In genomic region chr10:130037169-130037661, GRCh38 we compare ENCODE assay signal across 24 cellular contexts.
"Had no signal": no experiment of that assay in that cellular context is flagged by ENCODE, and none has a peak within 500 bp of the region (broad histone marks: within the 10 kb centered on the region; RNA-seq: fewer than 3 reads in every experiment).

No MANE protein-coding gene starts in this region.

- H3K27me3 ChIP-seq: esophagus squamous epithelium, ovary, testis, tibial nerve had no signal

- H3K27ac ChIP-seq: esophagus squamous epithelium, gastroesophageal sphincter, left ventricle myocardium inferior, ovary, testis, tibial nerve had no signal

- H3K9me3 Mint-ChIP-seq: dendritic cell treated with granulocyte-macrophage colony-stimulating factor and Interleukin-4, amounts not matched to agents 40 ng/mL and 50 ng/mL, for 4 days; effector memory CD8-positive, alpha-beta T cell; neural crest cell; stimulated activated memory B cell treated with anti-CD40 and anti-IgM and Interleukin-4, amounts not matched to agents 10 μg/mL and 1 μg/mL and 100 μg/mL, for 72 hours; stimulated activated naive CD8-positive, alpha-beta T cell treated with anti-CD3 and anti-CD28 coated beads, Interleukin-15, Interleukin-2, amounts not matched to agents 100 ng/mL and 50 ng/mL, for 24 hours had no signal

- H3K9me3 ChIP-seq: esophagus squamous epithelium, gastroesophageal sphincter, ovary, testis, tibial nerve had no signal

- H3K36me3 Mint-ChIP-seq: stimulated activated memory B cell treated with anti-CD40 and anti-IgM and Interleukin-4, amounts not matched to agents 10 μg/mL and 1 μg/mL and 100 μg/mL, for 72 hours had no signal

- ATAC-seq: effector memory CD8-positive, alpha-beta T cell; gastroesophageal sphincter; left cardiac atrium; naive thymus-derived CD8-positive, alpha-beta T cell; right cardiac atrium; stimulated activated memory B cell treated with anti-CD40 and anti-IgM and Interleukin-4, amounts not matched to agents 10 μg/mL and 1 μg/mL and 100 μg/mL, for 72 hours had no signal

- H3K4me1 Mint-ChIP-seq: naive thymus-derived CD8-positive, alpha-beta T cell; neural crest cell; stimulated activated memory B cell treated with anti-CD40 and anti-IgM and Interleukin-4, amounts not matched to agents 10 μg/mL and 1 μg/mL and 100 μg/mL, for 72 hours had no signal

- H3K4me3 Mint-ChIP-seq: dendritic cell treated with granulocyte-macrophage colony-stimulating factor and Interleukin-4, amounts not matched to agents 40 ng/mL and 50 ng/mL, for 4 days; effector memory CD8-positive, alpha-beta T cell; naive thymus-derived CD8-positive, alpha-beta T cell; neural crest cell; stimulated activated memory B cell treated with anti-CD40 and anti-IgM and Interleukin-4, amounts not matched to agents 10 μg/mL and 1 μg/mL and 100 μg/mL, for 72 hours; stimulated activated naive CD8-positive, alpha-beta T cell treated with anti-CD3 and anti-CD28 coated beads, Interleukin-15, Interleukin-2, amounts not matched to agents 100 ng/mL and 50 ng/mL, for 24 hours had no signal

- H3K36me3 ChIP-seq: esophagus squamous epithelium, gastroesophageal sphincter, left ventricle myocardium inferior, ovary, tibial nerve had no signal

- H3K4me1 ChIP-seq: esophagus squamous epithelium, gastroesophageal sphincter, left ventricle myocardium inferior, testis, tibial nerve had no signal

- H3K4me3 ChIP-seq: esophagus squamous epithelium, gastroesophageal sphincter, left ventricle myocardium inferior, lung, ovary, testis, tibial nerve had no signal

- H3K27ac Mint-ChIP-seq: dendritic cell treated with granulocyte-macrophage colony-stimulating factor and Interleukin-4, amounts not matched to agents 40 ng/mL and 50 ng/mL, for 4 days; effector memory CD8-positive, alpha-beta T cell; naive thymus-derived CD8-positive, alpha-beta T cell; progenitor cell of endocrine pancreas; stimulated activated memory B cell treated with anti-CD40 and anti-IgM and Interleukin-4, amounts not matched to agents 10 μg/mL and 1 μg/mL and 100 μg/mL, for 72 hours; stimulated activated naive CD8-positive, alpha-beta T cell treated with anti-CD3 and anti-CD28 coated beads, Interleukin-15, Interleukin-2, amounts not matched to agents 100 ng/mL and 50 ng/mL, for 24 hours had no signal

- H3K27me3 Mint-ChIP-seq: dendritic cell treated with granulocyte-macrophage colony-stimulating factor and Interleukin-4, amounts not matched to agents 40 ng/mL and 50 ng/mL, for 4 days had no signal

- DNase-seq: central memory CD4-positive, alpha-beta T cell; effector memory CD8-positive, alpha-beta T cell; esophagus squamous epithelium; foreskin fibroblast; glutamatergic neuron; left cardiac atrium; left ventricle myocardium inferior; mesenchymal stem cell; naive thymus-derived CD8-positive, alpha-beta T cell; nucleus accumbens; ovary; right cardiac atrium; stimulated activated CD4-positive, alpha-beta T cell treated with anti-CD3 and anti-CD28 coated beads, Interleukin-15, amount 100 ng/mL, for 24 hours; stimulated activated CD4-positive, alpha-beta T cell treated with anti-CD3 and anti-CD28 coated beads, Interleukin-1b, Interleukin-23, amount 100 ng/mL, for 48 hours; stimulated activated CD4-positive, alpha-beta T cell treated with anti-CD3 and anti-CD28 coated beads, Interleukin-4, amount 100 ng/mL, for 24 hours; testis had no signal
